In genomic region chr11:61756452-61757212, GRCh38 we compare ENCODE assay signal across 8 cellular contexts. TPM values are rescaled to one million over a fixed set of nuclear protein-coding genes. Genes with fewer than 3 reads are reported as not detected.
DNase-seq lines count a peak whose midpoint lies in the region; ATAC-seq and TF ChIP-seq lines count a peak whose summit lies in the region.

No MANE protein-coding gene starts in this region.

- peaks cover 0 to 29% of the 10 kb centered on the region in 2 donors for H3K27me3 ChIP-seq in left lung
- peaks cover 0 to 12% (median 3%) of the 10 kb centered on the region in 3 donors for H3K27me3 ChIP-seq in psoas muscle (ENCODE audit: insufficient read depth in 3 of 3, low read length in 2 of 3)

- no peak overlapping the region for H3K4me3 Mint-ChIP-seq in activated CD8-positive, alpha-beta T cell treated with anti-CD3 and anti-CD28 coated beads, Interleukin-2, amount 10 ng/mL, durations not matched to agents 7 days and 5 days

- CTCF ChIA-PET in activated CD8-positive, alpha-beta T cell treated with anti-CD3 and anti-CD28 coated beads, Interleukin-2, amount 10 ng/mL, durations not matched to agents 7 days and 5 days (lab: Charles Lee) = interaction anchor here (0.9 kb wide), 1 partner anchor 9 kb away, joined by 3 read pairs; no protein-coding TSS in a partner anchor

- H3K36me3 Mint-ChIP-seq in activated CD8-positive, alpha-beta T cell treated with anti-CD3 and anti-CD28 coated beads, Interleukin-2, amount 10 ng/mL, durations not matched to agents 7 days and 5 days (ENCODE audit: low read depth) = no peaks in the 10 kb centered on the region

- intact Hi-C loops in left lung (cut with DNase I) (no loop called here), psoas muscle (cut with DNase I) (no loop called here), cardiac septum (cut with DNase I) (no loop called here)

- H3K27ac Mint-ChIP-seq in activated CD8-positive, alpha-beta T cell treated with anti-CD3 and anti-CD28 coated beads, Interleukin-2, amount 10 ng/mL, durations not matched to agents 7 days and 5 days = peak overlapping the region; percentile 78

- ATAC-seq in HG03060 (IDR thresholded peaks at IDR 0.05; ENCODE audit: low read depth, unreplicated experiment) (peak; percentile 45), left lung (peak; percentile 12), psoas muscle (no peak), HG02623 (IDR thresholded peaks at IDR 0.05; ENCODE audit: unreplicated experiment) (no peak)
- no peak for ATAC-seq in activated CD8-positive, alpha-beta T cell treated with anti-CD3 and anti-CD28 coated beads, Interleukin-2, amount 10 ng/mL, durations not matched to agents 7 days and 5 days

- peaks cover 29% of the 10 kb centered on the region for H3K4me1 Mint-ChIP-seq in activated CD8-positive, alpha-beta T cell treated with anti-CD3 and anti-CD28 coated beads, Interleukin-2, amount 10 ng/mL, durations not matched to agents 7 days and 5 days (ENCODE audit: low read depth)

- POLR2A ChIA-PET in activated CD8-positive, alpha-beta T cell treated with anti-CD3 and anti-CD28 coated beads, Interleukin-2, amount 10 ng/mL, durations not matched to agents 7 days and 5 days (lab: Charles Lee) = no interaction called here

- no peak for TF ChIP-seq CTCF in left lung (IDR thresholded peaks at IDR 0.05)
- TF ChIP-seq CTCF in psoas muscle (IDR thresholded peaks at IDR 0.05) = no peak

- WGBS in psoas muscle, 3 donors = 69 to 77% (median 73%) methylated on average over 9 of the region's 9 CpGs

- no peak overlapping the region for H3K4me3 ChIP-seq in left lung
- H3K4me3 ChIP-seq in psoas muscle = no peak overlapping the region

- H3K27ac ChIP-seq in left lung (no peak overlapping the region), psoas muscle (no peak overlapping the region)

- no peaks in the 10 kb centered on the region for H3K9me3 Mint-ChIP-seq in activated CD8-positive, alpha-beta T cell treated with anti-CD3 and anti-CD28 coated beads, Interleukin-2, amount 10 ng/mL, durations not matched to agents 7 days and 5 days (ENCODE audit: insufficient read depth)

- peak; percentile 83 for DNase-seq in EH (ENCODE audit: low read depth)
- peak; percentile 55 for DNase-seq in activated CD8-positive, alpha-beta T cell treated with anti-CD3 and anti-CD28 coated beads, Interleukin-2, amount 10 ng/mL, durations not matched to agents 7 days and 5 days
- peak in 1 of 2 donors; percentile 62 for DNase-seq in left lung
- no peak for DNase-seq in psoas muscle
- no peak for DNase-seq in middle frontal gyrus (ENCODE audit: extremely low spot score, low spot score)
- DNase-seq in cardiac septum (ENCODE audit: low spot score) = no peak

- H3K9me3 ChIP-seq in left lung (no peaks in the 10 kb centered on the region), psoas muscle (no peaks in the 10 kb centered on the region)

- H3K36me3 ChIP-seq in left lung (no peaks in the 10 kb centered on the region), psoas muscle (ENCODE audit: insufficient read depth in 1 of 2, low read depth in 1 of 2) (no peaks in the 10 kb centered on the region)

- H3K4me1 ChIP-seq in left lung = peaks cover 3 to 12% of the 10 kb centered on the region in 2 donors
- no peaks in the 10 kb centered on the region for H3K4me1 ChIP-seq in psoas muscle

- H3K27me3 Mint-ChIP-seq in activated CD8-positive, alpha-beta T cell treated with anti-CD3 and anti-CD28 coated beads, Interleukin-2, amount 10 ng/mL, durations not matched to agents 7 days and 5 days (ENCODE audit: low read depth) = peaks cover 14% of the 10 kb centered on the region

RNA-seq across cellular contexts. Expression of gene MYRF, which starts 4.2 kb away (rescaled TPM):
- 1 to 10 TPM; 2.8 to 2.9 TPM for total RNA-seq in activated CD8-positive, alpha-beta T cell treated with anti-CD3 and anti-CD28 coated beads, Interleukin-2, amount 10 ng/mL, durations not matched to agents 7 days and 5 days
- 10 to 100 TPM; 15.4 to 17.3 TPM for total RNA-seq in left lung
- under 1 TPM in 3 of 4 donors, not detected in 1; 0.15 to 0.24 (median 0.24) TPM for total RNA-seq in psoas muscle
- polyA plus RNA-seq in psoas muscle = under 1 TPM; 0.01 to 0.08 (median 0.08) TPM
- 0.27 TPM for total RNA-seq in cardiac septum

RNA-seq across cellular contexts. Expression of gene TMEM258, which starts 35.8 kb away (rescaled TPM):
- total RNA-seq in activated CD8-positive, alpha-beta T cell treated with anti-CD3 and anti-CD28 coated beads, Interleukin-2, amount 10 ng/mL, durations not matched to agents 7 days and 5 days = 100 to 1,000 TPM; 154 to 163 TPM
- total RNA-seq in left lung (100 to 1,000 TPM; 129 to 136 TPM), psoas muscle (10 to 100 TPM; 76.0 to 93.2 (median 80.9) TPM), cardiac septum (97.1 TPM)
- 100 to 1,000 TPM; 152 to 177 (median 159) TPM for polyA plus RNA-seq in psoas muscle

RNA-seq across cellular contexts. Expression of gene FEN1, which starts 36.1 kb away (rescaled TPM):
- total RNA-seq in activated CD8-positive, alpha-beta T cell treated with anti-CD3 and anti-CD28 coated beads, Interleukin-2, amount 10 ng/mL, durations not matched to agents 7 days and 5 days = 100 to 1,000 TPM; 146 TPM
- total RNA-seq in left lung (10 to 100 TPM; 13.9 to 23.1 TPM), psoas muscle (10 to 100 TPM in 2 of 4 donors, 1 to 10 TPM in 2; 5.7 to 10.5 (median 8.5) TPM), cardiac septum (5.8 TPM)
- 10 to 100 TPM; 10.3 to 30.3 (median 17.1) TPM for polyA plus RNA-seq in psoas muscle

Comparison
In these comparisons a context has a peak if more than half of its experiments do, and no peak if none do; other contexts are left out.
1. DNase-seq: peak in EH (single experiment) and activated CD8-positive, alpha-beta T cell treated with anti-CD3 and anti-CD28 coated beads, Interleukin-2, amount 10 ng/mL, durations not matched to agents 7 days and 5 days (single experiment); none in psoas muscle (0 of 2), middle frontal gyrus (single experiment) and cardiac septum (single experiment).
2. ATAC-seq: peak in HG03060 (single experiment) and left lung (single experiment); none in activated CD8-positive, alpha-beta T cell treated with anti-CD3 and anti-CD28 coated beads, Interleukin-2, amount 10 ng/mL, durations not matched to agents 7 days and 5 days (single experiment), psoas muscle (0 of 4) and HG02623 (single experiment).
3. RNA of gene MYRF, which starts 4.2 kb away (total RNA-seq): 15.4 to 17.3 TPM in left lung; 2.8 to 2.9 TPM in activated CD8-positive, alpha-beta T cell treated with anti-CD3 and anti-CD28 coated beads, Interleukin-2, amount 10 ng/mL, durations not matched to agents 7 days and 5 days, 0.27 TPM in cardiac septum (single experiment) and 0.15 to 0.24 TPM in psoas muscle; every median in the first group is over 4 times any median in the second.
4. RNA of gene FEN1, which starts 36.1 kb away (total RNA-seq): 146 TPM in activated CD8-positive, alpha-beta T cell treated with anti-CD3 and anti-CD28 coated beads, Interleukin-2, amount 10 ng/mL, durations not matched to agents 7 days and 5 days; 13.9 to 23.1 TPM in left lung, 5.7 to 10.5 TPM in psoas muscle and 5.8 TPM in cardiac septum (single experiment); every median in the first group is over 4 times any median in the second.